In genomic region chr19:55256562-55257460, GRCh38 we compare ENCODE assay signal across 8 cellular contexts. TPM values are rescaled to one million over a fixed set of nuclear protein-coding genes. Genes with fewer than 3 reads are reported as not detected.
DNase-seq lines count a peak whose midpoint lies in the region; ATAC-seq and TF ChIP-seq lines count a peak whose summit lies in the region.

No MANE protein-coding gene starts in this region.

- H3K36me3 Mint-ChIP-seq in CD8-positive, alpha-beta T cell: peaks cover 30% of the 10 kb centered on the region

- H3K79me1 ChIP-seq in neuronal stem cell (ENCODE audit: low read depth, low read length): peaks cover 17% of the 10 kb centered on the region

- H2AK5ac ChIP-seq in neuronal stem cell (ENCODE audit: low read depth, low read length): no peak overlapping the region

- H2BK12ac ChIP-seq in neuronal stem cell (ENCODE audit: low read length): no peak overlapping the region

- H3K4ac ChIP-seq in neuronal stem cell (ENCODE audit: low read length): no peak overlapping the region

- peaks cover 58% of the 10 kb centered on the region for H3K4me1 Mint-ChIP-seq in CD8-positive, alpha-beta T cell (ENCODE audit: low read depth)

- H3K23ac ChIP-seq in neuronal stem cell (ENCODE audit: low read depth, low read length, poor library complexity): no peak overlapping the region

- H3K4me2 ChIP-seq in OCI-LY3 (ENCODE audit: low read length) (peak overlapping the region; percentile 100), neuronal stem cell (ENCODE audit: insufficient read depth, low read length, poor library complexity, severe bottlenecking) (peak overlapping the region; percentile 81)

- no peaks in the 10 kb centered on the region for H3K9me3 Mint-ChIP-seq in CD8-positive, alpha-beta T cell

- no peaks in the 10 kb centered on the region for H3K9me3 ChIP-seq in CD8-positive, alpha-beta T cell (ENCODE audit: low read length)
- H3K9me3 ChIP-seq in OCI-LY3 (ENCODE audit: insufficient read depth, low read length) (no peaks in the 10 kb centered on the region), neuronal stem cell (replicated peaks in 1 of 2; ENCODE audit: control insufficient read depth in 2 of 2, insufficient read depth in 1 of 2, low read depth in 1 of 2, low read length in 2 of 2) (no peaks in the 10 kb centered on the region)
- H3K9me3 ChIP-seq in effector memory CD4-positive, alpha-beta T cell (ENCODE audit: control insufficient read depth, low read length): no peaks in the 10 kb centered on the region

- peaks cover 78% of the 10 kb centered on the region for H3K79me2 ChIP-seq in OCI-LY3 (ENCODE audit: low read length)

- intact Hi-C loops in CD8-positive, alpha-beta T cell (cut with DNase I, micrococcal nuclease): loop anchor here (5.0 to 10.0 kb wide), 3 partner anchors 142 to 395 kb away; partner anchors contain the start of gene PPP1R12C (in 1 of the 2)

- H3K27ac ChIP-seq in CD8-positive, alpha-beta T cell (ENCODE audit: low read depth, low read length): peak overlapping the region; percentile 87
- H3K27ac ChIP-seq in OCI-LY3 (ENCODE audit: low read length): peak overlapping the region; percentile 99
- peak overlapping the region; percentile 94 for H3K27ac ChIP-seq in effector memory CD4-positive, alpha-beta T cell (ENCODE audit: insufficient read depth, low read length, poor library complexity, severe bottlenecking)
- no peak overlapping the region for H3K27ac ChIP-seq in neuronal stem cell (replicated peaks; ENCODE audit: low read length)

- WGBS in neuronal stem cell (ENCODE audit: extremely low coverage in 2 of 2, insufficient read length in 2 of 2, insufficient replicate concordance in 1 of 2), 2 donors: no CpG with 5 or more reads among the region's 22 CpGs

- peaks cover 56% of the 10 kb centered on the region for H3K4me1 ChIP-seq in CD8-positive, alpha-beta T cell (ENCODE audit: insufficient read depth, low read length)
- peaks cover 50% of the 10 kb centered on the region for H3K4me1 ChIP-seq in OCI-LY3 (ENCODE audit: low read length)
- H3K4me1 ChIP-seq in effector memory CD4-positive, alpha-beta T cell (ENCODE audit: control insufficient read depth, insufficient read depth, low read length, poor library complexity, severe bottlenecking): peaks cover 55% of the 10 kb centered on the region
- peaks cover 12 to 17% of the 10 kb centered on the region in 2 donors for H3K4me1 ChIP-seq in neuronal stem cell (ENCODE audit: control insufficient read depth in 2 of 2, insufficient read depth in 1 of 2, low read depth in 1 of 2, low read length in 2 of 2)

- H3K14ac ChIP-seq in neuronal stem cell (ENCODE audit: low read length): no peak overlapping the region

- no peak overlapping the region for H2BK15ac ChIP-seq in neuronal stem cell (ENCODE audit: low read length)

- peak overlapping the region; percentile 98 for H3K27ac Mint-ChIP-seq in CD8-positive, alpha-beta T cell

- H4K8ac ChIP-seq in neuronal stem cell (ENCODE audit: low read depth, low read length): no peak overlapping the region

- no peaks in the 10 kb centered on the region for H3K27me3 ChIP-seq in CD8-positive, alpha-beta T cell (ENCODE audit: insufficient read depth, low read length)
- no peaks in the 10 kb centered on the region for H3K27me3 ChIP-seq in OCI-LY3 (ENCODE audit: low read depth, low read length)
- H3K27me3 ChIP-seq in effector memory CD4-positive, alpha-beta T cell (replicated peaks; ENCODE audit: control insufficient read depth, insufficient read depth, low read length, poor library complexity, severe bottlenecking): no peaks in the 10 kb centered on the region
- no peaks in the 10 kb centered on the region for H3K27me3 ChIP-seq in neuronal stem cell (ENCODE audit: control insufficient read depth in 3 of 3, insufficient read depth in 3 of 3, low read depth in 1 of 3, low read length in 3 of 3)

- peaks cover 39% of the 10 kb centered on the region for H4K20me1 ChIP-seq in OCI-LY3 (ENCODE audit: insufficient read depth, low read length)

- H2BK5ac ChIP-seq in neuronal stem cell (ENCODE audit: low read length): no peak overlapping the region

- H3K18ac ChIP-seq in neuronal stem cell (ENCODE audit: low read length): no peak overlapping the region

- H2AFZ ChIP-seq in OCI-LY3 (ENCODE audit: low read depth, low read length) (no peak overlapping the region), neuronal stem cell (ENCODE audit: low read length) (no peak overlapping the region)

- ATAC-seq in CD8-positive, alpha-beta T cell: no peak
- ATAC-seq in GM19351 (IDR thresholded peaks at IDR 0.05; ENCODE audit: unreplicated experiment) (no peak), GM18861 (IDR thresholded peaks at IDR 0.05; ENCODE audit: unreplicated experiment) (no peak)

- CTCF ChIA-PET in CD8-positive, alpha-beta T cell (lab: Charles Lee): interaction anchor here (0.6 to 3.9 kb wide), 6 partner anchors 36 to 247 kb away, joined by 3 to 16 read pairs (median 3); partner anchors contain the start of gene KMT5C

- H3K4me3 ChIP-seq in CD8-positive, alpha-beta T cell (ENCODE audit: low read depth, low read length): peak overlapping the region; percentile 74
- H3K4me3 ChIP-seq in OCI-LY3 (ENCODE audit: low read length) (peak overlapping the region; percentile 97), neuronal stem cell (ENCODE audit: low read length in 2 of 2) (peak overlapping the region in 1 of 2 donors; percentile 90)
- peak overlapping the region; percentile 84 for H3K4me3 ChIP-seq in effector memory CD4-positive, alpha-beta T cell (ENCODE audit: insufficient read depth, low read depth, low read length, poor library complexity, severe bottlenecking)

- POLR2A ChIA-PET in CD8-positive, alpha-beta T cell (lab: Charles Lee): interaction anchor here (0.6 to 4.5 kb wide), 5 partner anchors 23 to 1389 kb away, joined by 3 to 56 read pairs (median 5); partner anchors contain the start of genes HSPBP1 and MYADM

- H3K27me3 Mint-ChIP-seq in CD8-positive, alpha-beta T cell (ENCODE audit: low read depth): no peaks in the 10 kb centered on the region

- no peaks in the 10 kb centered on the region for H3K36me3 ChIP-seq in CD8-positive, alpha-beta T cell (ENCODE audit: insufficient read depth, low read length)
- H3K36me3 ChIP-seq in OCI-LY3 (replicated peaks; ENCODE audit: low read depth, low read length) (peaks cover 47% of the 10 kb centered on the region), neuronal stem cell (replicated peaks in 1 of 2; ENCODE audit: control insufficient read depth in 2 of 2, insufficient read depth in 2 of 2, low read length in 2 of 2) (peaks cover 0 to 26% of the 10 kb centered on the region in 2 donors)
- no peaks in the 10 kb centered on the region for H3K36me3 ChIP-seq in effector memory CD4-positive, alpha-beta T cell (ENCODE audit: control insufficient read depth, insufficient read depth, low read length)

- H4K91ac ChIP-seq in neuronal stem cell (ENCODE audit: low read depth, low read length, poor library complexity): no peak overlapping the region

- H3K9ac ChIP-seq in OCI-LY3 (ENCODE audit: low read length) (peak overlapping the region; percentile 99), neuronal stem cell (ENCODE audit: low read depth, low read length, poor library complexity) (no peak overlapping the region)

- peak in 1 of 7 experiments; percentile 13 for DNase-seq in CD8-positive, alpha-beta T cell
- DNase-seq in effector memory CD4-positive, alpha-beta T cell: no peak
- DNase-seq in neuronal stem cell (ENCODE audit: low spot score) (no peak), AG20443 (ENCODE audit: low spot score) (no peak), NCI-H1930 (lab: John Stamatoyannopoulos, UW) (no peak)

- H2BK120ac ChIP-seq in neuronal stem cell (ENCODE audit: low read depth, low read length): no peak overlapping the region

- TF ChIP-seq CTCF in CD8-positive, alpha-beta T cell (IDR thresholded peaks at IDR 0.05): no peak
- no peak for TF ChIP-seq CTCF in OCI-LY3 (IDR thresholded peaks at IDR 0.05; ENCODE audit: low read depth, low read length)

- peak overlapping the region; percentile 93 for H3K4me3 Mint-ChIP-seq in CD8-positive, alpha-beta T cell

RNA-seq across cellular contexts. Expression of gene PPP6R1, which starts 2.0 kb away (rescaled TPM):
- total RNA-seq in CD8-positive, alpha-beta T cell: 100 to 1,000 TPM; 163 to 172 TPM
- polyA plus RNA-seq in neuronal stem cell (2013, experiment 1 of 2): 33.0 TPM
- polyA plus RNA-seq in neuronal stem cell (2013, experiment 2 of 2): 32.6 TPM

RNA-seq across cellular contexts. Expression of gene HSPBP1, which starts 23.1 kb away (rescaled TPM):
- total RNA-seq in CD8-positive, alpha-beta T cell: 10 to 100 TPM; 18.8 to 18.9 TPM
- 32.8 TPM for polyA plus RNA-seq in neuronal stem cell (2013, experiment 1 of 2)
- polyA plus RNA-seq in neuronal stem cell (2013, experiment 2 of 2): 30.1 TPM

RNA-seq across cellular contexts. Expression of gene BRSK1, which starts 27.0 kb away (rescaled TPM):
- total RNA-seq in CD8-positive, alpha-beta T cell: 1 to 10 TPM; 5.2 to 6.0 TPM
- 30.5 TPM for polyA plus RNA-seq in neuronal stem cell (2013, experiment 1 of 2)
- 31.6 TPM for polyA plus RNA-seq in neuronal stem cell (2013, experiment 2 of 2)

RNA-seq across cellular contexts. Expression of gene TMEM86B, which starts 28.2 kb away (rescaled TPM):
- total RNA-seq in CD8-positive, alpha-beta T cell: 1 to 10 TPM; 8.9 to 9.3 TPM
- 3.0 TPM for polyA plus RNA-seq in neuronal stem cell (2013, experiment 1 of 2)
- polyA plus RNA-seq in neuronal stem cell (2013, experiment 2 of 2): 3.0 TPM

RNA-seq across cellular contexts. Expression of gene PTPRH, which starts 47.5 kb away (rescaled TPM):
- not detected for total RNA-seq in CD8-positive, alpha-beta T cell
- polyA plus RNA-seq in neuronal stem cell (2013, experiment 1 of 2): 0.29 TPM
- 0.17 TPM for polyA plus RNA-seq in neuronal stem cell (2013, experiment 2 of 2)
